Comparison of ENCODE assay signal across 8 cellular contexts in genomic region chr19:47111081-47111589, GRCh38. TPM values are rescaled to one million over a fixed set of nuclear protein-coding genes. Genes with fewer than 3 reads are reported as not detected.
A peak's percentile ranks its signal among the peaks of the same experiment; 100 is the strongest.
DNase-seq lines count a peak whose midpoint lies in the region; TF ChIP-seq lines count a peak whose summit lies in the region.

No MANE protein-coding gene starts in this region.

- peak overlapping the region; percentile 100 for H3K9ac ChIP-seq in mesenchymal stem cell (ENCODE audit: low read length)

- peak overlapping the region; percentile 91 to 95 for H3K4me3 ChIP-seq in mesenchymal stem cell (ENCODE audit: insufficient read depth in 1 of 2, low read depth in 1 of 2, low read length in 2 of 2)
- peak overlapping the region; percentile 72 to 99 (median 84) for H3K4me3 ChIP-seq in stomach

- no peaks in the 10 kb centered on the region for H3K27me3 Mint-ChIP-seq in chondrocyte (ENCODE audit: low read depth)

- peak overlapping the region; percentile 96 to 100 for H3K14ac ChIP-seq in mesenchymal stem cell (ENCODE audit: low read length in 2 of 2)

- peak overlapping the region; percentile 98 for H2BK5ac ChIP-seq in mesenchymal stem cell (ENCODE audit: low read depth, low read length, poor library complexity, severe bottlenecking)

- peaks cover under 1 to 15% of the 10 kb centered on the region in 2 experiments for H3K36me3 ChIP-seq in mesenchymal stem cell (ENCODE audit: control insufficient read depth in 1 of 2, insufficient read depth in 2 of 2, low read depth in 1 of 2, low read length in 2 of 2)
- no peaks in the 10 kb centered on the region for H3K36me3 ChIP-seq in stomach

- peaks cover 13% of the 10 kb centered on the region for H3K36me3 Mint-ChIP-seq in chondrocyte (ENCODE audit: low read depth)

- H3K27ac Mint-ChIP-seq in chondrocyte (ENCODE audit: unreplicated experiment) = peak overlapping the region; percentile 98

- H3K4me2 ChIP-seq in mesenchymal stem cell (ENCODE audit: low read length, poor library complexity, severe bottlenecking) = peak overlapping the region; percentile 80

- peak overlapping the region; percentile 80 for H4K91ac ChIP-seq in mesenchymal stem cell (ENCODE audit: low read length)

- no peak overlapping the region for H2AFZ ChIP-seq in mesenchymal stem cell (ENCODE audit: low read depth, low read length)

- intact Hi-C loops in stomach (cut with DNase I; ENCODE audit: low total_unique reads) = no loop called here

- H2BK120ac ChIP-seq in mesenchymal stem cell (ENCODE audit: low read depth, low read length) = peak overlapping the region; percentile 90

- H3K4me3 Mint-ChIP-seq in chondrocyte (ENCODE audit: unreplicated experiment) = peak overlapping the region; percentile 96

- peak overlapping the region; percentile 67 for H2BK15ac ChIP-seq in mesenchymal stem cell (ENCODE audit: low read depth, poor library complexity, severe bottlenecking)

- H3K4me1 ChIP-seq in mesenchymal stem cell (ENCODE audit: control insufficient read depth, insufficient read depth, low read depth, low read length) (peaks cover 4% of the 10 kb centered on the region), stomach (peaks cover 36 to 56% (median 51%) of the 10 kb centered on the region in 4 donors)

- peak overlapping the region; percentile 96 to 100 for H3K18ac ChIP-seq in mesenchymal stem cell (ENCODE audit: low read depth in 1 of 2, low read length in 2 of 2)

- H3K27me3 ChIP-seq in mesenchymal stem cell (ENCODE audit: control insufficient read depth in 1 of 2, insufficient read depth in 1 of 2, low read length in 2 of 2) (no peaks in the 10 kb centered on the region), stomach (no peaks in the 10 kb centered on the region)

- H3K4me1 Mint-ChIP-seq in chondrocyte (ENCODE audit: low read depth) = peaks cover 53% of the 10 kb centered on the region

- peak overlapping the region; percentile 90 to 96 for H3K4ac ChIP-seq in mesenchymal stem cell (ENCODE audit: low read depth in 1 of 2, low read length in 2 of 2)

- H2BK12ac ChIP-seq in mesenchymal stem cell (ENCODE audit: low read length in 2 of 2) = peak overlapping the region; percentile 42 to 54

- peak overlapping the region in 1 of 2 experiments; percentile 97 for H3K23ac ChIP-seq in mesenchymal stem cell (ENCODE audit: low read length in 2 of 2)

- H3K9me3 Mint-ChIP-seq in chondrocyte (ENCODE audit: low read depth) = no peaks in the 10 kb centered on the region

- TF ChIP-seq POLR2A in stomach (IDR thresholded peaks at IDR 0.05) = no peak

- H3K9me3 ChIP-seq in mesenchymal stem cell (ENCODE audit: control insufficient read depth, low read length) (no peaks in the 10 kb centered on the region), stomach (no peaks in the 10 kb centered on the region)

- DNase-seq in NCI-H2227 (lab: John Stamatoyannopoulos, UW; ENCODE audit: unreplicated experiment) (peak; percentile 18), NCI-H2227 treated with DMSO at 0.1 percent for 48 hours (lab: John Stamatoyannopoulos, UW) (no peak), UCSD-AML1 (lab: John Stamatoyannopoulos, UW; ENCODE audit: unreplicated experiment) (peak; percentile 49), chondrocyte (ENCODE audit: low spot score) (no peak), mesenchymal stem cell (no peak), stomach (peak; percentile 34), amniotic stem cell (lab: John Stamatoyannopoulos, UW) (no peak), dedifferentiated amniotic fluid mesenchymal stem cell (ENCODE audit: extremely low spot score) (no peak)

- peak overlapping the region; percentile 95 for H4K8ac ChIP-seq in mesenchymal stem cell (ENCODE audit: low read length)

- no peak for TF ChIP-seq CTCF in chondrocyte (IDR thresholded peaks at IDR 0.05)
- TF ChIP-seq CTCF in stomach (IDR thresholded peaks at IDR 0.05) = no peak

- no peak for TF ChIP-seq EP300 in stomach (IDR thresholded peaks at IDR 0.05)

- WGBS in mesenchymal stem cell = 0% methylated on average over 29 of the region's 30 CpGs
- WGBS in stomach, 5 donors = 0 to 1% (median 0%) methylated on average over 28 to 30 of the region's 30 CpGs

- peaks cover 1% of the 10 kb centered on the region for H3K79me1 ChIP-seq in mesenchymal stem cell (replicated peaks; ENCODE audit: low read length, poor library complexity, severe bottlenecking)

- H2AK5ac ChIP-seq in mesenchymal stem cell (ENCODE audit: low read length, severe bottlenecking) = peak overlapping the region; percentile 100

- H3K27ac ChIP-seq in mesenchymal stem cell (ENCODE audit: low read length, poor library complexity, severe bottlenecking) = peak overlapping the region; percentile 78
- peak overlapping the region; percentile 97 to 100 (median 100) for H3K27ac ChIP-seq in stomach

RNA-seq across cellular contexts. Expression of gene ZC3H4, which starts 2.4 kb away (rescaled TPM):
- 43.5 to 54.2 TPM (median 46.2 TPM) in 3 replicates for total RNA-seq in chondrocyte
- 12.6 TPM for polyA plus RNA-seq in mesenchymal stem cell (2013, experiment 1 of 2)
- 12.7 TPM for polyA plus RNA-seq in mesenchymal stem cell (2013, experiment 2 of 2)
- 10 to 100 TPM; 14.7 to 78.5 (median 38.8) TPM for total RNA-seq in stomach
- polyA plus RNA-seq in stomach = 1 to 10 TPM; 4.7 to 8.5 (median 5.7) TPM

RNA-seq across cellular contexts. Expression of gene SAE1, which starts 19.5 kb away (rescaled TPM):
- total RNA-seq in chondrocyte (91.2 to 107 TPM (median 95.7 TPM) in 3 replicates), stomach (100 to 1,000 TPM in 1 of 5 donors, 10 to 100 TPM in 4; 16.2 to 373 (median 38.7) TPM)
- 133 TPM for polyA plus RNA-seq in mesenchymal stem cell (2013, experiment 1 of 2)
- polyA plus RNA-seq in mesenchymal stem cell (2013, experiment 2 of 2) = 135 TPM
- polyA plus RNA-seq in stomach = 10 to 100 TPM; 37.8 to 53.9 (median 48.4) TPM

Comparison
In these comparisons a context has a peak if more than half of its experiments do, and no peak if none do; other contexts are left out.
1. DNase-seq: peak in NCI-H2227 (single experiment), UCSD-AML1 (single experiment) and stomach (single experiment); none in NCI-H2227 treated with DMSO at 0.1 percent for 48 hours (single experiment), chondrocyte (single experiment), mesenchymal stem cell (single experiment), amniotic stem cell (single experiment) and dedifferentiated amniotic fluid mesenchymal stem cell (single experiment).